ENCODE assay signal across 1 cellular context in the genomic region with DNA sequence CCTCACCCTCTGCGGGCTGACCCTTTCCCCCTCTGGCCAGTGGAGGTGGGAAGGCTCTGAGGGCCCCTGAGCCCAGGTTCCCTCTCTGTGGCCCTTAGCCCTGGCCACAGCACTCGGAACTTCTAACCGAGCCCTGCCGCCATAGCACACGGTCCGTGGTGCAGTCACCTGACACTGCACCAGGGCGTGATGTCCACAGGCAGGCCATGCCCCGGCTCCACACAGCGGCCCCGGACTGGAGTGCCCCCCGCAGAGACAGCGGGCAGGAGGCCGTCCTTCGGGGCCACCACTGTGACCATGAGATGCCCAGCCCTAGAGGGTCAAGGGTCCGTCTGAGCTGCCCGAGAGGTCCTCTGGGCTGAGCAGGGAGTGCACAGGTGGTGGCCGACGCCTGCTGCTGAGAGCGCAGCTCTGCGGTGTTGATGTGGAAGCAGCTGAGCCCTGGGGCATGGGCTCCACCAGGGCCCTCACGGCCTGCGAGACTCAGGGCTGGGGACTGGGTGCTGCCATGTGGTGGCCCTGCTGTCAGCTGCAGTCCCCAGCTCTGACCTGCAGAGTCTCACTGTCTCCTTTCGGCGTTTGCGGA.
TF ChIP-seq lines count a peak whose summit lies in the region.

No MANE protein-coding gene starts in this region.

TF ChIP-seq in H1, 55 proteins besides CTCF, POLR2A, EP300 and RAD21:
- TF ChIP-seq E2F6 (IDR thresholded peaks at IDR 0.05) (no peak), CHD2 (IDR thresholded peaks at IDR 0.05; ENCODE audit: low read length) (no peak), EZH2 (IDR thresholded peaks at IDR 0.05; ENCODE audit: low read depth, low read length, severe bottlenecking) (no peak), HDAC2 (IDR thresholded peaks at IDR 0.05; ENCODE audit: borderline replicate concordance in 1 of 2, low read depth in 2 of 2, low read length in 2 of 2) (no peak), CTBP2 (IDR thresholded peaks at IDR 0.05; ENCODE audit: borderline replicate concordance, insufficient read depth, insufficient read length, low read length) (no peak), NRF1 (IDR thresholded peaks at IDR 0.05; ENCODE audit: low read depth, low read length) (no peak), TAF1 (IDR thresholded peaks at IDR 0.05; ENCODE audit: low read depth, low read length) (no peak), GABPA (IDR thresholded peaks at IDR 0.05; ENCODE audit: borderline replicate concordance, insufficient read depth, low read length) (no peak)
- TF ChIP-seq, protein P1, sequence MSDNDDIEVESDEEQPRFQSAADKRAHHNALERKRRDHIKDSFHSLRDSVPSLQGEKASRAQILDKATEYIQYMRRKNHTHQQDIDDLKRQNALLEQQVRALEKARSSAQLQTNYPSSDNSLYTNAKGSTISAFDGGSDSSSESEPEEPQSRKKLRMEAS (IDR thresholded peaks at IDR 0.05), result no peak
